ENCODE assay signal across 18 cellular contexts in genomic region chr16:78598186-78598585, GRCh38.
A peak's percentile ranks its signal among the peaks of the same experiment; 100 is the strongest.
DNase-seq lines count a peak whose midpoint lies in the region; ATAC-seq and TF ChIP-seq lines count a peak whose summit lies in the region.
"Had no signal": no experiment of that assay in that cellular context is flagged by ENCODE, and none has a peak within 500 bp of the region (broad histone marks: within the 10 kb centered on the region; RNA-seq: fewer than 3 reads in every experiment).

No MANE protein-coding gene starts in this region.

- WGBS in neuronal stem cell (ENCODE audit: extremely low coverage in 2 of 2, insufficient read length in 2 of 2, insufficient replicate concordance in 1 of 2), 2 donors, result no CpG with 5 or more reads among the region's 8 CpGs

- peaks cover 60% of the 10 kb centered on the region for H3K4me1 Mint-ChIP-seq in brain
- H3K4me1 Mint-ChIP-seq: CD4-positive, CD25-positive, alpha-beta regulatory T cell had no signal

- no peak overlapping the region for H3K18ac ChIP-seq in neuronal stem cell (ENCODE audit: low read length)

- H4K91ac ChIP-seq in neuronal stem cell (ENCODE audit: low read depth, low read length, poor library complexity), result no peak overlapping the region

- H2BK12ac ChIP-seq in neuronal stem cell (ENCODE audit: low read length), result no peak overlapping the region

- no peak overlapping the region for H2AK5ac ChIP-seq in neuronal stem cell (ENCODE audit: low read depth, low read length)

- H3K27me3 Mint-ChIP-seq in brain, result peaks cover 4% of the 10 kb centered on the region
- H3K27me3 Mint-ChIP-seq: CD4-positive, CD25-positive, alpha-beta regulatory T cell had no signal

- no peak overlapping the region for H4K8ac ChIP-seq in neuronal stem cell (ENCODE audit: low read depth, low read length)

- TF ChIP-seq CTCF in brain (conservative IDR thresholded peaks at IDR 0.05) (no peak), right atrium auricular region (IDR thresholded peaks at IDR 0.05) (no peak)

- H3K27ac ChIP-seq in neuronal stem cell (replicated peaks; ENCODE audit: low read length) (no peak overlapping the region), right atrium auricular region (no peak overlapping the region)
- H3K27ac ChIP-seq: C4-2B had no signal

- H3K14ac ChIP-seq in neuronal stem cell (ENCODE audit: low read length), result no peak overlapping the region

- H3K9me3 ChIP-seq in neuronal stem cell (replicated peaks in 1 of 2; ENCODE audit: control insufficient read depth in 2 of 2, insufficient read depth in 1 of 2, low read depth in 1 of 2, low read length in 2 of 2) (no peaks in the 10 kb centered on the region), right atrium auricular region (no peaks in the 10 kb centered on the region)
- H3K9me3 ChIP-seq: Caco-2 had no signal

- H3K27ac Mint-ChIP-seq in brain, result peak overlapping the region in 3 of 5 experiments; percentile 7 to 78 (median 58)
- H3K27ac Mint-ChIP-seq: CD4-positive, CD25-positive, alpha-beta regulatory T cell; CD8-positive, alpha-beta T cell; GM23338; H9 had no signal

- peaks cover 0 to 5% (median 0%) of the 10 kb centered on the region in 5 experiments for H3K9me3 Mint-ChIP-seq in brain
- H3K9me3 Mint-ChIP-seq: CD8-positive, alpha-beta T cell; GM23338 had no signal

- peak overlapping the region; percentile 24 for H2AFZ ChIP-seq in neuronal stem cell (ENCODE audit: low read length)
- H2AFZ ChIP-seq: GM23338 had no signal

- no peak overlapping the region for H3K4me3 ChIP-seq in neuronal stem cell (ENCODE audit: low read length in 2 of 2)
- no peak overlapping the region for H3K4me3 ChIP-seq in right atrium auricular region
- H3K4me3 ChIP-seq: GM12878, GM23338 had no signal

- no peak overlapping the region for H3K9ac ChIP-seq in neuronal stem cell (ENCODE audit: low read depth, low read length, poor library complexity)

- H3K4me2 ChIP-seq in neuronal stem cell (ENCODE audit: insufficient read depth, low read length, poor library complexity, severe bottlenecking), result no peak overlapping the region
- H3K4me2 ChIP-seq: GM23338 had no signal

- no peaks in the 10 kb centered on the region for H3K27me3 ChIP-seq in neuronal stem cell (ENCODE audit: control insufficient read depth in 3 of 3, insufficient read depth in 3 of 3, low read depth in 1 of 3, low read length in 3 of 3)
- H3K27me3 ChIP-seq in right atrium auricular region, result no peaks in the 10 kb centered on the region

- DNase-seq in left lobe of liver (ENCODE audit: low spot score) (no peak), neuronal stem cell (ENCODE audit: low spot score) (no peak), NOMO-1 treated with DMSO at 0.1 percent for 48 hours (lab: John Stamatoyannopoulos, UW; ENCODE audit: unreplicated experiment) (no peak), GM19238 (ENCODE audit: insufficient read length, low spot score) (no peak), right atrium auricular region (ENCODE audit: low spot score) (no peak)
- DNase-seq: Caco-2; CD4-positive, CD25-positive, alpha-beta regulatory T cell; CD8-positive, alpha-beta T cell; DMS153; DND-41; EL; GDM1; H9 had no signal

- no peak overlapping the region for H3K23ac ChIP-seq in neuronal stem cell (ENCODE audit: low read depth, low read length, poor library complexity)

- H2BK120ac ChIP-seq in neuronal stem cell (ENCODE audit: low read depth, low read length), result no peak overlapping the region

- no peaks in the 10 kb centered on the region for H3K79me1 ChIP-seq in neuronal stem cell (ENCODE audit: low read depth, low read length)

- H3K4me1 ChIP-seq in neuronal stem cell (ENCODE audit: control insufficient read depth in 2 of 2, insufficient read depth in 1 of 2, low read depth in 1 of 2, low read length in 2 of 2), result peaks cover 3 to 30% of the 10 kb centered on the region in 2 donors
- no peaks in the 10 kb centered on the region for H3K4me1 ChIP-seq in right atrium auricular region
- H3K4me1 ChIP-seq: Caco-2 had no signal

- H3K4ac ChIP-seq in neuronal stem cell (ENCODE audit: low read length), result no peak overlapping the region

- H3K4me3 Mint-ChIP-seq in brain, result peak overlapping the region in 1 of 5 experiments; percentile 33
- H3K4me3 Mint-ChIP-seq: CD4-positive, CD25-positive, alpha-beta regulatory T cell; CD8-positive, alpha-beta T cell; GM23338; H9 had no signal

- H3K36me3 Mint-ChIP-seq in brain, result no peaks in the 10 kb centered on the region
- H3K36me3 Mint-ChIP-seq: CD4-positive, CD25-positive, alpha-beta regulatory T cell; CD8-positive, alpha-beta T cell had no signal

- peak; percentile 45 for ATAC-seq in left lobe of liver
- ATAC-seq: CD8-positive, alpha-beta T cell; GM12878; GM23338; HCT116 had no signal

- H3K36me3 ChIP-seq in neuronal stem cell (replicated peaks in 1 of 2; ENCODE audit: control insufficient read depth in 2 of 2, insufficient read depth in 2 of 2, low read length in 2 of 2), result no peaks in the 10 kb centered on the region
- no peaks in the 10 kb centered on the region for H3K36me3 ChIP-seq in right atrium auricular region

- no peak overlapping the region for H2BK5ac ChIP-seq in neuronal stem cell (ENCODE audit: low read length)

- no peak overlapping the region for H2BK15ac ChIP-seq in neuronal stem cell (ENCODE audit: low read length)
